8 cellular contexts compared by ENCODE assay signal in genomic region chr1:238252033-238252802, GRCh38.
DNase-seq lines count a peak whose midpoint lies in the region; ATAC-seq and TF ChIP-seq lines count a peak whose summit lies in the region.

No MANE protein-coding gene starts in this region.

- no peak overlapping the region for H3K4me3 Mint-ChIP-seq in MCF 10A (ENCODE audit: unreplicated experiment)

- WGBS in heart left ventricle, 4 donors: 47 to 57% (median 53%) methylated on average over 15 of the region's 15 CpGs
- WGBS in liver: 53% methylated on average over 15 of the region's 15 CpGs
- WGBS in testis, 2 donors: 62 to 70% methylated on average over 15 of the region's 15 CpGs

- TF ChIP-seq POLR2A in heart left ventricle (IDR thresholded peaks at IDR 0.05) (no peak), testis (IDR thresholded peaks at IDR 0.05) (no peak)

- ATAC-seq in heart left ventricle (no peak), Right ventricle myocardium inferior (no peak), HG02981 (IDR thresholded peaks at IDR 0.05; ENCODE audit: unreplicated experiment) (peak; percentile 85), HG03135 (IDR thresholded peaks at IDR 0.05; ENCODE audit: unreplicated experiment) (no peak)

- H3K27me3 ChIP-seq in heart left ventricle (no peaks in the 10 kb centered on the region), liver (ENCODE audit: control insufficient read depth in 4 of 4, insufficient read depth in 4 of 4, low read length in 3 of 4) (no peaks in the 10 kb centered on the region), testis (no peaks in the 10 kb centered on the region)

- no peak overlapping the region for H3K9ac ChIP-seq in liver (ENCODE audit: low read depth in 1 of 2, low read length in 2 of 2)

- intact Hi-C loops in heart left ventricle (cut with DNase I) (loop anchor here in 1 of 10 donors (10.0 kb wide), 1 partner anchor 1643 kb away; no protein-coding TSS in a partner anchor), Right ventricle myocardium inferior (cut with DNase I) (no loop called here), MCF 10A (cut with micrococcal nuclease) (loop anchor here (1.0 to 10.0 kb wide), 7 partner anchors 177 to 1646 kb away; partner anchors contain the start of gene CHRM3), testis (cut with DNase I; ENCODE audit: low total_unique reads) (no loop called here)

- no TSS peak for BruUV-seq in MCF 10A (replicated peaks; lab: Mats Ljungman, UMichigan)

- peak in 9 of 12 donors; percentile 31 to 57 (median 37) for TF ChIP-seq CTCF in heart left ventricle (IDR thresholded peaks at IDR 0.05)
- peak; percentile 87 for TF ChIP-seq CTCF in MCF 10A (IDR thresholded peaks at IDR 0.05; ENCODE audit: unreplicated experiment)
- TF ChIP-seq CTCF in liver (IDR thresholded peaks at IDR 0.05; ENCODE audit: low read depth, low read length, missing input control): peak; percentile 55
- TF ChIP-seq CTCF in testis (IDR thresholded peaks at IDR 0.05): peak in 1 of 3 experiments; percentile 19

- no peaks in the 10 kb centered on the region for H3K36me3 ChIP-seq in heart left ventricle
- no peaks in the 10 kb centered on the region for H3K36me3 ChIP-seq in liver (ENCODE audit: control insufficient read depth in 4 of 4, insufficient read depth in 3 of 4, low read depth in 1 of 4, low read length in 3 of 4)
- H3K36me3 ChIP-seq in testis (ENCODE audit: low read depth, missing control alignments): no peaks in the 10 kb centered on the region

- H3K4me1 ChIP-seq in heart left ventricle (no peaks in the 10 kb centered on the region), liver (ENCODE audit: control insufficient read depth in 4 of 4, insufficient read depth in 4 of 4, low read length in 3 of 4) (no peaks in the 10 kb centered on the region), testis (no peaks in the 10 kb centered on the region)

- H3K27ac Mint-ChIP-seq in MCF 10A (ENCODE audit: low read depth, unreplicated experiment): no peak overlapping the region

- H3K4me3 ChIP-seq in heart left ventricle: no peak overlapping the region
- no peak overlapping the region for H3K4me3 ChIP-seq in liver (ENCODE audit: low read depth in 1 of 3, low read length in 3 of 3)
- H3K4me3 ChIP-seq in testis: no peak overlapping the region

- CTCF ChIA-PET in MCF 10A (lab: Yijun Ruan, JAX): interaction anchor here (0.6 to 10.9 kb wide), 73 partner anchors 10 to 1646 kb away, joined by 3 to 116 read pairs (median 4); no protein-coding TSS in a partner anchor

- H3K36me3 Mint-ChIP-seq in MCF 10A (ENCODE audit: insufficient read depth, unreplicated experiment): no peaks in the 10 kb centered on the region

- H3K27me3 Mint-ChIP-seq in MCF 10A (ENCODE audit: insufficient read depth, unreplicated experiment): no peaks in the 10 kb centered on the region

- peaks cover 7% of the 10 kb centered on the region for H3K4me1 Mint-ChIP-seq in MCF 10A (ENCODE audit: insufficient read depth, unreplicated experiment)

- no peaks in the 10 kb centered on the region for H3K9me3 Mint-ChIP-seq in MCF 10A (ENCODE audit: unreplicated experiment)

- peak; percentile 92 to 97 for TF ChIP-seq RAD21 in liver (IDR thresholded peaks at IDR 0.05)

- H3K27ac ChIP-seq in heart left ventricle: no peak overlapping the region
- no peak overlapping the region for H3K27ac ChIP-seq in liver (ENCODE audit: low read depth in 1 of 2, low read length in 2 of 2)
- H3K27ac ChIP-seq in testis: no peak overlapping the region

- POLR2A ChIA-PET in MCF 10A (lab: Yijun Ruan, JAX): interaction anchor here (0.6 kb wide), 1 partner anchor 86 kb away, joined by 5 read pairs; no protein-coding TSS in a partner anchor

- DNase-seq in heart left ventricle (peak in 3 of 5 donors; percentile 18 to 40 (median 20)), Right ventricle myocardium inferior (ENCODE audit: missing footprints) (no peak), OCI-M1 (lab: John Stamatoyannopoulos, UW) (peak; percentile 69), MCF 10A (ENCODE audit: unreplicated experiment) (peak; percentile 84), testis (peak; percentile 78)

- no peaks in the 10 kb centered on the region for H3K9me3 ChIP-seq in heart left ventricle
- no peaks in the 10 kb centered on the region for H3K9me3 ChIP-seq in liver (ENCODE audit: control insufficient read depth in 4 of 4, low read length in 3 of 4)
- no peaks in the 10 kb centered on the region for H3K9me3 ChIP-seq in testis

TF ChIP-seq in liver, 16 proteins besides CTCF, POLR2A, EP300 and RAD21:
- TF ChIP-seq GABPA (IDR thresholded peaks at IDR 0.05 in 1 of 2, conservative IDR thresholded peaks at IDR 0.05 in 1 of 2): no peak
- TF ChIP-seq FOXA2 (IDR thresholded peaks at IDR 0.05): no peak
- no peak for TF ChIP-seq HNF4G (IDR thresholded peaks at IDR 0.05)
- no peak for TF ChIP-seq NR2F2 (IDR thresholded peaks at IDR 0.05)
- no peak for TF ChIP-seq EGR1 (IDR thresholded peaks at IDR 0.05; ENCODE audit: low read depth in 2 of 2)
- TF ChIP-seq HNF4A (conservative IDR thresholded peaks at IDR 0.05): no peak
- TF ChIP-seq JUND (IDR thresholded peaks at IDR 0.05): no peak
- TF ChIP-seq ATF3 (IDR thresholded peaks at IDR 0.05): no peak
